3 cellular contexts compared by ENCODE assay signal in the genomic region with DNA sequence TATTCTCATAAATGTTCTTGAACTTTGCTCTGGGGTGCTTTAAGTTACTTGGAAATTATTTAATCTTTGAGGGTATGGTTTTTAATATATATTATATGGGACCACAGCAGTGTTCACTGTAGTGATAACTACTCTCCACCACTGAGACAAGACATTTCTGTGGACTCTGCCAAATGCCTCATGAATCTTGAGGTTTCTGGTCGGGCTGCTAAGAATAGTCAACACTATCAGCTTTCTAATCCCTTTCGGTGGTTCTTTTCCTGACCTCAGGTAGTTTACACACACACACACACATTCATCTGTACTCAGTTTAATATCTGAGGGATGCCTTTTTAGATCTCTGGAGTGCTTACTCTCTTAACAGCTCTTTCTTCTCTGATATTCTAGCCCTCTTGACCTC.
"Had no signal": no experiment of that assay in that cellular context is flagged by ENCODE, and none has a peak within 500 bp of the region (broad histone marks: within the 10 kb centered on the region; RNA-seq: fewer than 3 reads in every experiment).

No MANE protein-coding gene starts in this region.

- H3K4me3 ChIP-seq: GM23338 had no signal

- ATAC-seq: GM23338 had no signal

- H3K4me2 ChIP-seq: GM23338 had no signal

- DNase-seq: H9, HCEC 1CT had no signal

- H2AFZ ChIP-seq: GM23338 had no signal
